In genomic region chr19:17282488-17283256, GRCh38 we compare ENCODE assay signal across 1 cellular context.
TF ChIP-seq lines count a peak whose summit lies in the region.

No MANE protein-coding gene starts in this region.

TF ChIP-seq in HepG2, 621 proteins besides CTCF, POLR2A, EP300 and RAD21 (continued from another document and continues in another):
- no peak for TF ChIP-seq AFF4 (CRISPR knock-in tag; IDR thresholded peaks at IDR 0.05)
- TF ChIP-seq ZIK1 (CRISPR knock-in tag; IDR thresholded peaks at IDR 0.05; ENCODE audit: borderline replicate concordance, low read depth): no peak
- no peak for TF ChIP-seq AHR (CRISPR knock-in tag; IDR thresholded peaks at IDR 0.05)
- no peak for TF ChIP-seq ZHX2 (IDR thresholded peaks at IDR 0.05; ENCODE audit: low read depth)
- no peak for TF ChIP-seq ZHX2 (CRISPR knock-in tag; IDR thresholded peaks at IDR 0.05; ENCODE audit: borderline replicate concordance)
- TF ChIP-seq CERS6 (CRISPR knock-in tag; IDR thresholded peaks at IDR 0.05): no peak
- no peak; the same call in 1 of the 2 replicates for TF ChIP-seq WIZ (CRISPR knock-in tag; IDR thresholded peaks at IDR 0.05)
- TF ChIP-seq ZNF646 (CRISPR knock-in tag; IDR thresholded peaks at IDR 0.05): no peak
- TF ChIP-seq ZBTB4 (CRISPR knock-in tag; IDR thresholded peaks at IDR 0.05; ENCODE audit: borderline replicate concordance): 0 out of 2 replicates have a peak, but pooled peaks have one; percentile 53
- no peak for TF ChIP-seq NFE2 (CRISPR knock-in tag; IDR thresholded peaks at IDR 0.05)
- no peak for TF ChIP-seq HDAC6 (IDR thresholded peaks at IDR 0.05; ENCODE audit: low read depth, low read length)
- peak; percentile 99 for TF ChIP-seq STAG1 (CRISPR knock-in tag; IDR thresholded peaks at IDR 0.05)
- peak; percentile 49; the same call in 1 of the 2 replicates for TF ChIP-seq ELF3 (CRISPR knock-in tag; IDR thresholded peaks at IDR 0.05)
- no peak for TF ChIP-seq TRIM24 (CRISPR knock-in tag; IDR thresholded peaks at IDR 0.05)
- no peak for TF ChIP-seq SMARCE1 (IDR thresholded peaks at IDR 0.05; ENCODE audit: borderline replicate concordance)
- TF ChIP-seq DRAP1 (CRISPR knock-in tag; IDR thresholded peaks at IDR 0.05): no peak
- no peak for TF ChIP-seq ATF7 (IDR thresholded peaks at IDR 0.05)
- TF ChIP-seq ATF7 (CRISPR knock-in tag; IDR thresholded peaks at IDR 0.05): no peak
- no peak for TF ChIP-seq HNRNPH1 (optimal IDR thresholded peaks at IDR 0.05; ENCODE audit: low read depth, low read length)
- no peak for TF ChIP-seq JDP2 (CRISPR knock-in tag; IDR thresholded peaks at IDR 0.05; ENCODE audit: borderline replicate concordance)
- TF ChIP-seq SETDB1 (CRISPR knock-in tag; IDR thresholded peaks at IDR 0.05; ENCODE audit: borderline replicate concordance): no peak
- no peak for TF ChIP-seq BATF2 (CRISPR knock-in tag; IDR thresholded peaks at IDR 0.05)
- no peak for TF ChIP-seq ZNF225 (CRISPR knock-in tag; IDR thresholded peaks at IDR 0.05)
- TF ChIP-seq IRF9 (CRISPR knock-in tag; IDR thresholded peaks at IDR 0.05; ENCODE audit: borderline replicate concordance): peak; percentile 52; the same call in 1 of the 2 replicates
- TF ChIP-seq SMYD3 (CRISPR knock-in tag; IDR thresholded peaks at IDR 0.05): no peak
- no peak for TF ChIP-seq RBM39 (IDR thresholded peaks at IDR 0.05; ENCODE audit: low read depth, low read length, poor library complexity, severe bottlenecking)
- TF ChIP-seq CEBPZ (IDR thresholded peaks at IDR 0.05; ENCODE audit: low read length): no peak
